In the genomic region with DNA sequence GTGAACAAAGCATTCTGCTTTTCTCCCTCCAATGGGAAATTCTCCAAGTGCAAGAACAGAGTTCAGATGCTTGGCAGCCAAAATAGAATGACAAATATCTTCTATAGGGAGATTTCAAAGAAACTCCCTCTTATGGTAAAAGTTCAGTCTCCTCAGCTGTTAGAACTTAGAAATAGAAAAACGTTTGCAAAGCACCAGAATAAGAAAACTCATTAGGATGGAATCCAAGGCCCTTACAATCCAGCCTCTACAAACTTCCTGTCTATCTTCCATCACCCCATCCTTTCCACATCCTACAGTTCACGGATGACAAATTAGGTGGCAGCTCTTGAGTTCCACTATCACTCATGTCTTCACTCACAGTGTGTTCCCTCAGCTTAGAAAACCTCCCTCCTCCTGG, we compare ENCODE assay signal across 13 cellular contexts. TPM values are rescaled to one million over a fixed set of nuclear protein-coding genes. Genes with fewer than 3 reads are reported as not detected.
DNase-seq lines count a peak whose midpoint lies in the region; ATAC-seq, FAIRE-seq and TF ChIP-seq lines count a peak whose summit lies in the region.
"Had no signal": no experiment of that assay in that cellular context is flagged by ENCODE, and none has a peak within 500 bp of the region (broad histone marks: within the 10 kb centered on the region; RNA-seq: fewer than 3 reads in every experiment).

No MANE protein-coding gene starts in this region.

- WGBS in mammary epithelial cell (ENCODE audit: low coverage, missing lambda C conversion rate): 0% methylated on average over 2 of the region's 2 CpGs

- H3K79me2 ChIP-seq in mammary epithelial cell (ENCODE audit: insufficient read depth, low read length): no peaks in the 10 kb centered on the region

- H4K20me1 ChIP-seq in mammary epithelial cell (ENCODE audit: insufficient read depth, low read length): no peaks in the 10 kb centered on the region

- in situ Hi-C loops in mammary epithelial cell (cut with MboI; ENCODE audit: low sequenced_read_pairs in 2 of 2): no loop called here

- CTCF ChIA-PET in mammary epithelial cell (lab: Charles Lee; ENCODE audit: low non-redundant PET): no interaction called here

- intact Hi-C loops in mammary epithelial cell (cut with micrococcal nuclease): no loop called here

- no peak overlapping the region for H3K9ac ChIP-seq in mammary epithelial cell (ENCODE audit: insufficient read depth, low read length)
- peak overlapping the region in 1 of 3 donors; percentile 40 for H3K9ac ChIP-seq in skeletal muscle tissue (ENCODE audit: low read depth in 1 of 3, low read length in 3 of 3)

- H3K27me3 ChIP-seq in mammary epithelial cell (ENCODE audit: insufficient read depth, low read length) (no peaks in the 10 kb centered on the region), skeletal muscle tissue (ENCODE audit: control insufficient read depth in 3 of 3, insufficient read depth in 3 of 3, low read length in 3 of 3) (no peaks in the 10 kb centered on the region)

- peak; percentile 12 for DNase-seq in mammary epithelial cell
- DNase-seq in iris pigment epithelial cell (ENCODE audit: low read depth): peak; percentile 8
- DNase-seq in stimulated activated naive CD8-positive, alpha-beta T cell treated with anti-CD3 and anti-CD28 coated beads, Interleukin-15, Interleukin-2, amounts not matched to agents 100 U/mL and 50 U/mL, for 24 hours: no peak
- no peak for DNase-seq in frontal cortex (ENCODE audit: low spot score in 2 of 2)
- DNase-seq in activated naive CD4-positive, alpha-beta T cell (lab: John Stamatoyannopoulos, UW): no peak
- no peak for DNase-seq in NCI-H1417 (lab: John Stamatoyannopoulos, UW)
- DNase-seq: NCI-H2107; stimulated activated CD4-positive, alpha-beta T cell treated with anti-CD3 and anti-CD28 coated beads, Interleukin-15, amount 100 ng/mL, for 24 hours had no signal

- peak overlapping the region; percentile 63 for H3K4me2 ChIP-seq in mammary epithelial cell (ENCODE audit: insufficient read depth, low read depth, low read length)

- H3K4me1 ChIP-seq in mammary epithelial cell (ENCODE audit: insufficient read depth, low read length) (peaks cover 17% of the 10 kb centered on the region), skeletal muscle tissue (ENCODE audit: control insufficient read depth in 3 of 3, insufficient read depth in 3 of 3, low read length in 3 of 3) (peaks cover 43 to 54% (median 44%) of the 10 kb centered on the region in 3 donors)

- FAIRE-seq in frontal cortex (lab: Jason Lieb, UNC): no peak

- no peak for ATAC-seq in stimulated activated naive CD8-positive, alpha-beta T cell treated with anti-CD3 and anti-CD28 coated beads, Interleukin-15, Interleukin-2, amounts not matched to agents 100 U/mL and 50 U/mL, for 24 hours
- ATAC-seq: activated T-helper 17 cell treated with anti-CD3 and anti-CD28 coated beads, Interleukin-2, amount 50 U/mL, for 72 hours; WTC11 had no signal

- H3K9me3 ChIP-seq in mammary epithelial cell (replicated peaks; ENCODE audit: insufficient read depth, low read length) (no peaks in the 10 kb centered on the region), skeletal muscle tissue (ENCODE audit: control insufficient read depth in 3 of 3, low read length in 3 of 3) (no peaks in the 10 kb centered on the region)

- peak overlapping the region; percentile 69; the same call in 1 of the 2 replicates for H3K27ac ChIP-seq in C4-2B
- peak overlapping the region; percentile 23 for H3K27ac ChIP-seq in mammary epithelial cell (ENCODE audit: insufficient read depth, low read depth, low read length)
- H3K27ac ChIP-seq in skeletal muscle tissue (ENCODE audit: low read depth, low read length): peak overlapping the region; percentile 53

- no peak for TF ChIP-seq CTCF in C4-2B (conservative IDR thresholded peaks at IDR 0.05)
- no peak for TF ChIP-seq CTCF in mammary epithelial cell (conservative IDR thresholded peaks at IDR 0.05 in 1 of 2, IDR thresholded peaks at IDR 0.05 in 1 of 2; ENCODE audit: extremely low read depth in 1 of 2, insufficient read depth in 1 of 2, low read depth in 1 of 2, low read length in 2 of 2)

- dilution Hi-C loops in mammary epithelial cell (cut with HindIII; ENCODE audit: low sequenced_read_pairs): no loop called here

- BruUV-seq in mammary epithelial cell (replicated peaks; lab: Mats Ljungman, UMichigan): no TSS peak

- H3K36me3 ChIP-seq in mammary epithelial cell (ENCODE audit: insufficient read depth, low read length) (no peaks in the 10 kb centered on the region), skeletal muscle tissue (ENCODE audit: control insufficient read depth in 3 of 3, insufficient read depth in 3 of 3, low read length in 3 of 3) (peaks cover 0 to 5% (median 2%) of the 10 kb centered on the region in 3 donors)

- peak overlapping the region; percentile 40 for H2AFZ ChIP-seq in mammary epithelial cell (ENCODE audit: low read depth, low read length)

- H3K4me3 ChIP-seq in mammary epithelial cell (replicated peaks in 1 of 3; ENCODE audit: insufficient read depth in 1 of 3, low read depth in 2 of 3, low read length in 3 of 3) (no peak overlapping the region), skeletal muscle tissue (ENCODE audit: low read length in 3 of 3) (peak overlapping the region in 1 of 3 donors; percentile 31)

RNA-seq across cellular contexts. Expression of gene FAM13C, which starts 25.7 kb away (rescaled TPM):
- total RNA-seq in mammary epithelial cell (1 to 10 TPM; 2.1 to 4.5 TPM), skeletal muscle tissue (31.8 TPM), frontal cortex (20.8 TPM)
- polyA plus RNA-seq in mammary epithelial cell: 0.40 TPM
- polyA minus RNA-seq in mammary epithelial cell: not detected
- polyA plus RNA-seq: BJ had no signal

Comparison
In these comparisons a context has a peak if more than half of its experiments do, and no peak if none do; other contexts are left out.
1. DNase-seq: peak in mammary epithelial cell (single experiment) and iris pigment epithelial cell (single experiment); none in stimulated activated naive CD8-positive, alpha-beta T cell treated with anti-CD3 and anti-CD28 coated beads, Interleukin-15, Interleukin-2, amounts not matched to agents 100 U/mL and 50 U/mL, for 24 hours (single experiment), frontal cortex (0 of 2), activated naive CD4-positive, alpha-beta T cell (0 of 4) and NCI-H1417 (0 of 3).
2. Peak in every context shown above with its lines, with median percentiles within 50 percentile points of each other: H3K27ac ChIP-seq.